Comparison of ENCODE assay signal across 8 cellular contexts in genomic region chr6:36827261-36828079, GRCh38. TPM values are rescaled to one million over a fixed set of nuclear protein-coding genes. Genes with fewer than 3 reads are reported as not detected.
DNase-seq lines count a peak whose midpoint lies in the region; ATAC-seq and TF ChIP-seq lines count a peak whose summit lies in the region.

No MANE protein-coding gene starts in this region.

- peaks cover 8% of the 10 kb centered on the region for H3K4me1 Mint-ChIP-seq in activated naive CD4-positive, alpha-beta T cell treated with anti-CD3 and anti-CD28 coated beads, Interleukin-2, amount 10 ng/mL, durations not matched to agents 7 days and 5 days

- H3K36me3 ChIP-seq in upper lobe of left lung = no peaks in the 10 kb centered on the region
- H3K36me3 ChIP-seq in A673 (ENCODE audit: insufficient read depth, low read length, poor library complexity, severe bottlenecking) = no peaks in the 10 kb centered on the region

- no peak for TF ChIP-seq CTCF in upper lobe of left lung (IDR thresholded peaks at IDR 0.05)
- TF ChIP-seq CTCF in A673 (conservative IDR thresholded peaks at IDR 0.05; ENCODE audit: low read depth, low read length) = no peak

- H3K27me3 Mint-ChIP-seq in activated naive CD4-positive, alpha-beta T cell treated with anti-CD3 and anti-CD28 coated beads, Interleukin-2, amount 10 ng/mL, durations not matched to agents 7 days and 5 days = peaks cover 54% of the 10 kb centered on the region

- no peak overlapping the region for H3K27ac Mint-ChIP-seq in activated naive CD4-positive, alpha-beta T cell treated with anti-CD3 and anti-CD28 coated beads, Interleukin-2, amount 10 ng/mL, durations not matched to agents 7 days and 5 days

- H3K4me3 Mint-ChIP-seq in activated naive CD4-positive, alpha-beta T cell treated with anti-CD3 and anti-CD28 coated beads, Interleukin-2, amount 10 ng/mL, durations not matched to agents 7 days and 5 days = no peak overlapping the region

- ATAC-seq in upper lobe of left lung (ENCODE audit: low FRiP score in 2 of 2) (peak in 1 of 2 donors; percentile 69), HG03045 (IDR thresholded peaks at IDR 0.05; ENCODE audit: unreplicated experiment) (no peak), GM21447 (IDR thresholded peaks at IDR 0.05; ENCODE audit: unreplicated experiment) (no peak)

- no peak for TF ChIP-seq POLR2A in upper lobe of left lung (IDR thresholded peaks at IDR 0.05)

- 36 to 43% methylated on average over 17 to 19 of the region's 19 CpGs for WGBS in upper lobe of left lung, 2 donors

- no peaks in the 10 kb centered on the region for H3K9me3 ChIP-seq in upper lobe of left lung
- H3K9me3 ChIP-seq in A673 (ENCODE audit: low read depth, low read length, poor library complexity, severe bottlenecking) = no peaks in the 10 kb centered on the region

- intact Hi-C loops in A673 (cut with micrococcal nuclease; ENCODE audit: unreplicated experiment) = no loop called here

- POLR2A ChIA-PET in A673 (lab: Charles Lee; ENCODE audit: low non-redundant PET) = no interaction called here

- peak; percentile 38 to 55 for DNase-seq in activated T-cell treated with anti-CD3 and anti-CD28 coated beads, Interleukin-2, amount 50 U/mL, for 48 hours
- DNase-seq in activated T-cell treated with anti-CD3 and anti-CD28 coated beads for 4 hours (no peak), islet precursor cell (peak; percentile 84), upper lobe of left lung (peak in 1 of 2 donors; percentile 47), A673 (ENCODE audit: low spot score) (no peak)
- peak; percentile 47 for DNase-seq in activated naive CD4-positive, alpha-beta T cell treated with anti-CD3 and anti-CD28 coated beads, Interleukin-2, amount 10 ng/mL, durations not matched to agents 7 days and 5 days

- BruUV-seq in A673 (replicated peaks; lab: Mats Ljungman, UMichigan) = no TSS peak

- peaks cover 9 to 23% (median 14%) of the 10 kb centered on the region in 4 donors for H3K4me1 ChIP-seq in upper lobe of left lung
- no peaks in the 10 kb centered on the region for H3K4me1 ChIP-seq in A673 (ENCODE audit: insufficient read depth, low read length, poor library complexity, severe bottlenecking)

- H3K27ac ChIP-seq in upper lobe of left lung = peak overlapping the region; percentile 12 to 68 (median 35)
- no peak overlapping the region for H3K27ac ChIP-seq in A673 (ENCODE audit: low read depth, low read length, poor library complexity, severe bottlenecking)

- H3K36me3 Mint-ChIP-seq in activated naive CD4-positive, alpha-beta T cell treated with anti-CD3 and anti-CD28 coated beads, Interleukin-2, amount 10 ng/mL, durations not matched to agents 7 days and 5 days = no peaks in the 10 kb centered on the region

- H3K27me3 ChIP-seq in upper lobe of left lung (no peaks in the 10 kb centered on the region), A673 (replicated peaks; ENCODE audit: insufficient read depth, low read depth, low read length, poor library complexity) (no peaks in the 10 kb centered on the region)

- no peak for TF ChIP-seq EP300 in upper lobe of left lung (IDR thresholded peaks at IDR 0.05)

- CTCF ChIA-PET in activated naive CD4-positive, alpha-beta T cell treated with anti-CD3 and anti-CD28 coated beads, Interleukin-2, amount 10 ng/mL, durations not matched to agents 7 days and 5 days (lab: Charles Lee) = interaction anchor here (0.9 kb wide), 1 partner anchor 46 kb away, joined by 3 read pairs; no protein-coding TSS in a partner anchor
- CTCF ChIA-PET in A673 (lab: Charles Lee) = no interaction called here

- H3K4me3 ChIP-seq in upper lobe of left lung = no peak overlapping the region
- no peak overlapping the region for H3K4me3 ChIP-seq in A673 (ENCODE audit: low read depth, low read length, poor library complexity, severe bottlenecking)

- no peaks in the 10 kb centered on the region for H3K9me3 Mint-ChIP-seq in activated naive CD4-positive, alpha-beta T cell treated with anti-CD3 and anti-CD28 coated beads, Interleukin-2, amount 10 ng/mL, durations not matched to agents 7 days and 5 days

RNA-seq across cellular contexts. Expression of gene CPNE5, which starts 11.8 kb away (rescaled TPM):
- total RNA-seq in upper lobe of left lung = 1 to 10 TPM in 4 of 6 donors, under 1 TPM in 2; 0.89 to 5.4 (median 2.5) TPM
- total RNA-seq in A673 (2021) = 0.13 and 0.48 TPM in 2 replicates

RNA-seq across cellular contexts. Expression of gene PPIL1, which starts 47.1 kb away (rescaled TPM):
- total RNA-seq in upper lobe of left lung = 10 to 100 TPM in 3 of 6 donors, 1 to 10 TPM in 3; 2.2 to 21.7 (median 11.9) TPM
- total RNA-seq in A673 (2021) = 67.7 and 72.0 TPM in 2 replicates

RNA-seq across cellular contexts. Expression of gene C6orf89, which starts 58.3 kb away (rescaled TPM):
- 10 to 100 TPM; 22.0 to 60.8 (median 42.5) TPM for total RNA-seq in upper lobe of left lung
- total RNA-seq in A673 (2021) = 22.6 and 27.1 TPM in 2 replicates

Comparison
In these comparisons a context has a peak if more than half of its experiments do, and no peak if none do; other contexts are left out.
1. DNase-seq: peak in activated T-cell treated with anti-CD3 and anti-CD28 coated beads, Interleukin-2, amount 50 U/mL, for 48 hours (2 of 2), activated naive CD4-positive, alpha-beta T cell treated with anti-CD3 and anti-CD28 coated beads, Interleukin-2, amount 10 ng/mL, durations not matched to agents 7 days and 5 days (single experiment) and islet precursor cell (single experiment); none in activated T-cell treated with anti-CD3 and anti-CD28 coated beads for 4 hours (single experiment) and A673 (single experiment).